Comparison of ENCODE assay signal across 17 cellular contexts in the genomic region with DNA sequence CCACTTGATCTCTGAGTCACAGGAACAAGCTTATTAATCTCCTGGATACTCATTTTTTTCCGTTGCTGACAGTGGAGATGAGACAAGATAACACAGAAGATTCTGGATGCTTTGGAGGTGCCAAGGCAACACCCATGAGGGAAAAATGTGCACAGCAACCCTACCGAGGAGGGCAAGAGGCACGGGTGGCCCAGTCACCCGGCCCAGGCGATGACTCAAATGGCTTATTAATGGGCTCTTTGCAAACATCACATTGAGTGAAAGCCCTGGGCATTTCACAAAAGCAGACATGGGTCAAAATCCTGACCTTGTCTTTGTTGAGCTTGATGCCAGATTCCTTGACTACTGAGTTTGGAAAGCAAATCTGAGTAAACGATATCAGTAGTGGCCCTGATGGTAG.
DNase-seq lines count a peak whose midpoint lies in the region; TF ChIP-seq lines count a peak whose summit lies in the region.
"Had no signal": no experiment of that assay in that cellular context is flagged by ENCODE, and none has a peak within 500 bp of the region (broad histone marks: within the 10 kb centered on the region; RNA-seq: fewer than 3 reads in every experiment).

No MANE protein-coding gene starts in this region.

- no peak overlapping the region for H3K4me3 ChIP-seq in MG63
- H3K4me3 ChIP-seq: stomach, vagina had no signal

- peaks cover 27% of the 10 kb centered on the region for H3K4me1 Mint-ChIP-seq in chondrocyte (ENCODE audit: low read depth)
- peaks cover 56% of the 10 kb centered on the region for H3K4me1 Mint-ChIP-seq in osteocyte (ENCODE audit: unreplicated experiment)
- H3K4me1 Mint-ChIP-seq: activated CD4-positive, alpha-beta T cell treated with anti-CD3 and anti-CD28 coated beads, Interleukin-2, amount 10 ng/mL, durations not matched to agents 24 days and 14 days; activated naive CD8-positive, alpha-beta T cell treated with anti-CD3 and anti-CD28 coated beads for 36 hours; CD4-positive, CD25-positive, alpha-beta regulatory T cell had no signal

- no peaks in the 10 kb centered on the region for H3K36me3 ChIP-seq in MG63
- H3K36me3 ChIP-seq: stomach, vagina had no signal

- TF ChIP-seq CTCF in chondrocyte (IDR thresholded peaks at IDR 0.05) (no peak), osteocyte (IDR thresholded peaks at IDR 0.05) (no peak)

- H3K9me3 ChIP-seq in MG63, result no peaks in the 10 kb centered on the region
- H3K9me3 ChIP-seq: stomach, vagina had no signal

- H3K4me3 Mint-ChIP-seq in chondrocyte (ENCODE audit: unreplicated experiment) (no peak overlapping the region), osteocyte (ENCODE audit: unreplicated experiment) (no peak overlapping the region)
- H3K4me3 Mint-ChIP-seq: activated CD4-positive, alpha-beta T cell treated with anti-CD3 and anti-CD28 coated beads, Interleukin-2, amount 10 ng/mL, durations not matched to agents 24 days and 14 days; activated naive CD8-positive, alpha-beta T cell treated with anti-CD3 and anti-CD28 coated beads for 36 hours; activated T-cell treated with anti-CD3 and anti-CD28 coated beads, Interleukin-2, amount 50 U/mL, for 24 hours; CD4-positive, CD25-positive, alpha-beta regulatory T cell had no signal

- DNase-seq in DMS53 (lab: John Stamatoyannopoulos, UW) (peak; percentile 86), MG63 (peak; percentile 41), chondrocyte (ENCODE audit: low spot score) (no peak), osteocyte (ENCODE audit: extremely low spot score, unreplicated experiment) (peak; percentile 59), NCI-H146 (lab: John Stamatoyannopoulos, UW) (no peak), NAMALWA (ENCODE audit: low spot score) (no peak), NCI-H510A (lab: John Stamatoyannopoulos, UW) (no peak)
- no peak for DNase-seq in stimulated activated CD8-positive, alpha-beta memory T cell treated with anti-CD3 and anti-CD28 coated beads, Interleukin-4, amount 100 ng/mL, for 48 hours
- DNase-seq: activated CD4-positive, alpha-beta T cell treated with anti-CD3 and anti-CD28 coated beads, Interleukin-2, amount 10 ng/mL, durations not matched to agents 24 days and 14 days; activated naive CD8-positive, alpha-beta T cell treated with anti-CD3 and anti-CD28 coated beads for 36 hours; activated T-cell treated with anti-CD3 and anti-CD28 coated beads, Interleukin-2, amount 50 U/mL, for 24 hours; CD4-positive, CD25-positive, alpha-beta regulatory T cell; GDM1; NCI-H2029 treated with DMSO at 0.1 percent for 48 hours; NCI-H82 had no signal

- H3K27me3 ChIP-seq in MG63, result no peaks in the 10 kb centered on the region
- H3K27me3 ChIP-seq: stomach, vagina had no signal

- H3K27me3 Mint-ChIP-seq in chondrocyte (ENCODE audit: low read depth) (no peaks in the 10 kb centered on the region), osteocyte (ENCODE audit: unreplicated experiment) (no peaks in the 10 kb centered on the region)
- H3K27me3 Mint-ChIP-seq: activated CD4-positive, alpha-beta T cell treated with anti-CD3 and anti-CD28 coated beads, Interleukin-2, amount 10 ng/mL, durations not matched to agents 24 days and 14 days; activated naive CD8-positive, alpha-beta T cell treated with anti-CD3 and anti-CD28 coated beads for 36 hours; activated T-cell treated with anti-CD3 and anti-CD28 coated beads, Interleukin-2, amount 50 U/mL, for 24 hours; CD4-positive, CD25-positive, alpha-beta regulatory T cell had no signal

- H3K9me3 Mint-ChIP-seq in chondrocyte (ENCODE audit: low read depth), result no peaks in the 10 kb centered on the region
- no peaks in the 10 kb centered on the region for H3K9me3 Mint-ChIP-seq in osteocyte (ENCODE audit: unreplicated experiment)
- H3K9me3 Mint-ChIP-seq: activated CD4-positive, alpha-beta T cell treated with anti-CD3 and anti-CD28 coated beads, Interleukin-2, amount 10 ng/mL, durations not matched to agents 24 days and 14 days; activated naive CD8-positive, alpha-beta T cell treated with anti-CD3 and anti-CD28 coated beads for 36 hours had no signal

- no peaks in the 10 kb centered on the region for H3K36me3 Mint-ChIP-seq in chondrocyte (ENCODE audit: low read depth)
- H3K36me3 Mint-ChIP-seq in osteocyte (ENCODE audit: unreplicated experiment), result peaks cover 2% of the 10 kb centered on the region
- H3K36me3 Mint-ChIP-seq: activated naive CD8-positive, alpha-beta T cell treated with anti-CD3 and anti-CD28 coated beads for 36 hours; CD4-positive, CD25-positive, alpha-beta regulatory T cell had no signal

- H3K27ac Mint-ChIP-seq in chondrocyte (ENCODE audit: unreplicated experiment), result peak overlapping the region; percentile 88
- H3K27ac Mint-ChIP-seq in osteocyte (ENCODE audit: unreplicated experiment), result peak overlapping the region; percentile 89
- H3K27ac Mint-ChIP-seq: activated CD4-positive, alpha-beta T cell treated with anti-CD3 and anti-CD28 coated beads, Interleukin-2, amount 10 ng/mL, durations not matched to agents 24 days and 14 days; activated naive CD8-positive, alpha-beta T cell treated with anti-CD3 and anti-CD28 coated beads for 36 hours; activated T-cell treated with anti-CD3 and anti-CD28 coated beads, Interleukin-2, amount 50 U/mL, for 24 hours; CD4-positive, CD25-positive, alpha-beta regulatory T cell had no signal

Comparison
In these comparisons a context has a peak if more than half of its experiments do, and no peak if none do; other contexts are left out.
1. DNase-seq: peak in DMS53 (single experiment), MG63 (single experiment) and osteocyte (single experiment); none in chondrocyte (single experiment), stimulated activated CD8-positive, alpha-beta memory T cell treated with anti-CD3 and anti-CD28 coated beads, Interleukin-4, amount 100 ng/mL, for 48 hours (single experiment), NCI-H146 (single experiment), NAMALWA (single experiment) and NCI-H510A (single experiment).